ENCODE assay signal across 1 cellular context in genomic region chr9:28093141-28093540, GRCh38.
TF ChIP-seq lines count a peak whose summit lies in the region.

No MANE protein-coding gene starts in this region.

TF ChIP-seq in HepG2, 621 proteins besides CTCF, POLR2A, EP300 and RAD21 (continued from another document):
- TF ChIP-seq, protein P1, sequence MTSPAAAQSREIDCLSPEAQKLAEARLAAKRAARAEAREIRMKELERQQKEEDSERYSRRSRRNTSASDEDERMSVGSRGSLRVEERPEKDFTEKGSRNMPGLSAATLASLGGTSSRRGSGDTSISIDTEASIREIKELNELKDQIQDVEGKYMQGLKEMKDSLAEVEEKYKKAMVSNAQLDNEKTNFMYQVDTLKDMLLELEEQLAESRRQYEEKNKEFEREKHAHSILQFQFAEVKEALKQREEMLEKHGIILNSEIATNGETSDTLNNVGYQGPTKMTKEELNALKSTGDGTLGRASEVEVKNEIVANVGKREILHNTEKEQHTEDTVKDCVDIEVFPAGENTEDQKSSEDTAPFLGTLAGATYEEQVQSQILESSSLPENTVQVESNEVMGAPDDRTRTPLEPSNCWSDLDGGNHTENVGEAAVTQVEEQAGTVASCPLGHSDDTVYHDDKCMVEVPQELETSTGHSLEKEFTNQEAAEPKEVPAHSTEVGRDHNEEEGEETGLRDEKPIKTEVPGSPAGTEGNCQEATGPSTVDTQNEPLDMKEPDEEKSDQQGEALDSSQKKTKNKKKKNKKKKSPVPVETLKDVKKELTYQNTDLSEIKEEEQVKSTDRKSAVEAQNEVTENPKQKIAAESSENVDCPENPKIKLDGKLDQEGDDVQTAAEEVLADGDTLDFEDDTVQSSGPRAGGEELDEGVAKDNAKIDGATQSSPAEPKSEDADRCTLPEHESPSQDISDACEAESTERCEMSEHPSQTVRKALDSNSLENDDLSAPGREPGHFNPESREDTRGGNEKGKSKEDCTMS (CRISPR knock-in tag; conservative IDR thresholded peaks at IDR 0.05): no peak
- no peak for TF ChIP-seq ZFP41 (CRISPR knock-in tag; IDR thresholded peaks at IDR 0.05; ENCODE audit: borderline replicate concordance)
